8 cellular contexts compared by ENCODE assay signal in the genomic region with DNA sequence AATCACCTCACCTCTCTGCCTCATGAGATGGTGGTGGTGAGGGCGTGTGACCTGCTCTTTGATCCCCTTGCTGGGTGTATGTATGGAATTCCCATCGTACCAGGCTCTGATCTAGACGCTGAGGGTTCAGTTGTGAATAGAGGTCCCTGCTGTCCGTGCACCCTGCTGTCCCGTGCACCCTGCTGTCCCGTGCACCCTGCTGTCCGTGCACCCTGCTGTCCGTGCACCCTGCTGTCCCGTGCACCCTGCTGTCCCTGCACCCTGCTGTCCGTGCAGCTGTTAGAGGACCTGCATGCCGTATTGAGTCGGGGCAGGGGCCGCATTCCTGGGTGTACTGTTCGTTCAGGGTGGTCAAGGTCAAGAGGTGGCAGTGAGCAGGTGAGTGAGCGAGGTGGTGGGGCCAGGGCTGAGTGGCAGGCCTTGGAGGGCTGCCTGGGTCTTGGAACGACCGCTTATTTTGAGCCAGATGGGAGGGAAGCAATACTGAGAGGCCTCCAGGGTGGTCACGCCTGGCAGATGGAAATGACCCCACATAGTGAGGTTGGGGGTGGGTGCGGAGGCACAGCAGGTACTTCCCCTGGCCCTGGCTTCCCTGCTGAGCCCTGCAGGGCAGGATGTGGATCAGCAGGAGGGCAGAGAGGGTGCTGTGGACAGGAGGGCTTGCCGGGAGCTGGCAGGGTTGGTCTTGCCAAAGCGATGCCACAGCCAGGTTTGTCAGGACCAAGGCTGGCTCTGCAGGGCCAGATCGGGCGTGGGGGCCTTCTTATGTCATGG. TPM values are rescaled to one million over a fixed set of nuclear protein-coding genes. Genes with fewer than 3 reads are reported as not detected.
DNase-seq lines count a peak whose midpoint lies in the region; ATAC-seq and TF ChIP-seq lines count a peak whose summit lies in the region.

No MANE protein-coding gene starts in this region.

- H3K4me1 ChIP-seq in upper lobe of left lung (peaks cover 4 to 34% (median 10%) of the 10 kb centered on the region in 4 donors), uterus (peaks cover 0 to 7% of the 10 kb centered on the region in 2 donors)

- DNase-seq in activated naive CD4-positive, alpha-beta T cell treated with anti-CD3 and anti-CD28 coated beads, Interleukin-2, amount 50 U/mL, for 16 hours: peak; percentile 40
- DNase-seq in activated naive CD4-positive, alpha-beta T cell treated with Interleukin-2 at 50 U/mL for 16 hours: no peak
- DNase-seq in NCI-H69 (lab: John Stamatoyannopoulos, UW) (peak; percentile 44), erythroblast (lab: John Stamatoyannopoulos, UW) (peak; percentile 35 to 47), upper lobe of left lung (peak; percentile 44 to 87), AG08395 (ENCODE audit: low spot score) (no peak), uterus (no peak)

- WGBS in upper lobe of left lung, 2 donors: 83 to 88% methylated on average over 14 to 20 of the region's 23 CpGs

- ATAC-seq in upper lobe of left lung (ENCODE audit: low FRiP score in 2 of 2): peak in 1 of 2 donors; percentile 70
- ATAC-seq in GM21825 (IDR thresholded peaks at IDR 0.05; ENCODE audit: unreplicated experiment): no peak

- H3K4me3 ChIP-seq in upper lobe of left lung (no peak overlapping the region), uterus (no peak overlapping the region)

- TF ChIP-seq CTCF in upper lobe of left lung (IDR thresholded peaks at IDR 0.05) (no peak), uterus (IDR thresholded peaks at IDR 0.05) (no peak)

- H3K9me3 ChIP-seq in upper lobe of left lung: no peaks in the 10 kb centered on the region
- H3K9me3 ChIP-seq in uterus: no peaks in the 10 kb centered on the region

- H3K36me3 ChIP-seq in upper lobe of left lung (peaks cover 33 to 76% (median 67%) of the 10 kb centered on the region in 4 donors), uterus (no peaks in the 10 kb centered on the region)

- H3K27ac ChIP-seq in upper lobe of left lung (no peak overlapping the region), uterus (no peak overlapping the region)

- no peaks in the 10 kb centered on the region for H3K27me3 ChIP-seq in upper lobe of left lung
- no peaks in the 10 kb centered on the region for H3K27me3 ChIP-seq in uterus

- intact Hi-C loops in uterus (cut with DNase I; ENCODE audit: low total_unique reads): no loop called here

- no peak for TF ChIP-seq EP300 in upper lobe of left lung (IDR thresholded peaks at IDR 0.05)

- no peak for TF ChIP-seq POLR2A in erythroblast (IDR thresholded peaks at IDR 0.05; ENCODE audit: low read length)
- no peak for TF ChIP-seq POLR2A in upper lobe of left lung (IDR thresholded peaks at IDR 0.05)
- no peak for TF ChIP-seq POLR2A in uterus (IDR thresholded peaks at IDR 0.05)

RNA-seq across cellular contexts. Expression of a gene that starts 4.6 kb away (rescaled TPM):
- total RNA-seq in upper lobe of left lung: 100 to 1,000 TPM in 4 of 6 donors, 10 to 100 TPM in 2; 59.7 to 357 (median 126) TPM
- total RNA-seq in uterus: 10 to 100 TPM; 27.9 to 88.4 (median 51.7) TPM

RNA-seq across cellular contexts. Expression of a gene that starts 15.6 kb away (rescaled TPM):
- total RNA-seq in upper lobe of left lung (100 to 1,000 TPM in 4 of 6 donors, 10 to 100 TPM in 2; 57.7 to 294 (median 157) TPM), uterus (100 to 1,000 TPM in 1 of 4 donors, 10 to 100 TPM in 2, 1 to 10 TPM in 1; 10.0 to 165 (median 58.1) TPM)

RNA-seq across cellular contexts. Expression of a gene that starts 22.5 kb away (rescaled TPM):
- 10 to 100 TPM; 15.3 to 44.0 (median 17.1) TPM for total RNA-seq in upper lobe of left lung
- 10 to 100 TPM in 1 of 4 donors, 1 to 10 TPM in 3; 2.9 to 25.0 (median 6.7) TPM for total RNA-seq in uterus

RNA-seq across cellular contexts. Expression of a gene that starts 27.0 kb away (rescaled TPM):
- total RNA-seq in upper lobe of left lung (10 to 100 TPM; 15.6 to 38.8 (median 21.9) TPM), uterus (10 to 100 TPM in 3 of 4 donors, 1 to 10 TPM in 1; 2.8 to 30.3 (median 12.8) TPM)

RNA-seq across cellular contexts. Expression of a gene that starts 29.7 kb away (rescaled TPM):
- total RNA-seq in upper lobe of left lung: 10 to 100 TPM; 28.1 to 84.1 (median 38.0) TPM
- 10 to 100 TPM in 3 of 4 donors, 1 to 10 TPM in 1; 4.8 to 69.8 (median 19.1) TPM for total RNA-seq in uterus

Comparison
In these comparisons a context has a peak if more than half of its experiments do, and no peak if none do; other contexts are left out.
1. DNase-seq: peak in activated naive CD4-positive, alpha-beta T cell treated with anti-CD3 and anti-CD28 coated beads, Interleukin-2, amount 50 U/mL, for 16 hours (single experiment), NCI-H69 (single experiment), erythroblast (2 of 2) and upper lobe of left lung (2 of 2); none in activated naive CD4-positive, alpha-beta T cell treated with Interleukin-2 at 50 U/mL for 16 hours (single experiment), AG08395 (single experiment) and uterus (0 of 2).